Comparison of ENCODE assay signal across 14 cellular contexts in genomic region chr2:85913854-85914524, GRCh38. TPM values are rescaled to one million over a fixed set of nuclear protein-coding genes. Genes with fewer than 3 reads are reported as not detected.
A peak's percentile ranks its signal among the peaks of the same experiment; 100 is the strongest.
DNase-seq lines count a peak whose midpoint lies in the region; ATAC-seq and TF ChIP-seq lines count a peak whose summit lies in the region.
"Had no signal": no experiment of that assay in that cellular context is flagged by ENCODE, and none has a peak within 500 bp of the region (broad histone marks: within the 10 kb centered on the region; RNA-seq: fewer than 3 reads in every experiment).

No MANE protein-coding gene starts in this region.

- TF ChIP-seq POLR2A in testis (IDR thresholded peaks at IDR 0.05), result no peak
- no peak for TF ChIP-seq POLR2A in sigmoid colon (IDR thresholded peaks at IDR 0.05)

- DNase-seq in EL, result peak; percentile 53
- DNase-seq in amniotic epithelial cell (ENCODE audit: low read depth), result peak; percentile 86
- DNase-seq in foreskin fibroblast, result peak; percentile 59 to 76
- DNase-seq in psoas muscle, result no peak
- no peak for DNase-seq in testis
- no peak for DNase-seq in sigmoid colon
- no peak for DNase-seq in SW480 (ENCODE audit: low spot score)
- DNase-seq in COR-L47 (lab: John Stamatoyannopoulos, UW), result no peak
- DNase-seq: activated CD4-positive, alpha-beta T cell treated with anti-CD3 and anti-CD28 coated beads for 48 hours; activated T-cell treated with anti-CD3 and anti-CD28 coated beads, Interleukin-2, amount 50 U/mL, for 48 hours; BE2C; effector CD8-positive, alpha-beta T cell; GOT3; ovary had no signal

- TF ChIP-seq CTCF in foreskin fibroblast (IDR thresholded peaks at IDR 0.05; ENCODE audit: low read depth, low read length), result no peak
- no peak for TF ChIP-seq CTCF in psoas muscle (IDR thresholded peaks at IDR 0.05)
- TF ChIP-seq CTCF in testis (IDR thresholded peaks at IDR 0.05), result no peak
- no peak for TF ChIP-seq CTCF in sigmoid colon (IDR thresholded peaks at IDR 0.05)

- peak in 3 of 4 donors; percentile 64 to 75 (median 75) for ATAC-seq in psoas muscle

- no peak overlapping the region for H3K27ac ChIP-seq in psoas muscle
- H3K27ac ChIP-seq in testis, result no peak overlapping the region
- peak overlapping the region in 1 of 4 donors; percentile 55 for H3K27ac ChIP-seq in sigmoid colon
- H3K27ac ChIP-seq: ovary had no signal

- H3K4me3 ChIP-seq in foreskin fibroblast (ENCODE audit: low read depth in 1 of 2, low read length in 2 of 2), result no peak overlapping the region
- no peak overlapping the region for H3K4me3 ChIP-seq in psoas muscle
- no peak overlapping the region for H3K4me3 ChIP-seq in testis
- no peak overlapping the region for H3K4me3 ChIP-seq in sigmoid colon
- H3K4me3 ChIP-seq: ovary had no signal

- H3K36me3 ChIP-seq in psoas muscle (ENCODE audit: insufficient read depth in 1 of 2, low read depth in 1 of 2) (no peaks in the 10 kb centered on the region), testis (ENCODE audit: low read depth, missing control alignments) (no peaks in the 10 kb centered on the region), sigmoid colon (no peaks in the 10 kb centered on the region)
- H3K36me3 ChIP-seq: BE2C, ovary had no signal

- intact Hi-C loops in psoas muscle (cut with DNase I) (no loop called here), testis (cut with DNase I; ENCODE audit: low total_unique reads) (no loop called here), sigmoid colon (cut with DNase I) (no loop called here)

- H3K9me3 ChIP-seq in psoas muscle (no peaks in the 10 kb centered on the region), testis (no peaks in the 10 kb centered on the region), sigmoid colon (no peaks in the 10 kb centered on the region)
- H3K9me3 ChIP-seq: BE2C, ovary had no signal

- 96 to 98% (median 97%) methylated on average over 2 of the region's 2 CpGs for WGBS in psoas muscle, 3 donors
- 95 to 96% methylated on average over 2 of the region's 2 CpGs for WGBS in testis, 2 donors
- WGBS in sigmoid colon, 2 donors, result 94 to 96% methylated on average over 2 of the region's 2 CpGs

- H3K27me3 ChIP-seq in psoas muscle (ENCODE audit: insufficient read depth in 3 of 3, low read length in 2 of 3) (no peaks in the 10 kb centered on the region), testis (no peaks in the 10 kb centered on the region), sigmoid colon (no peaks in the 10 kb centered on the region)
- H3K27me3 ChIP-seq: BE2C, ovary had no signal

- H3K4me1 ChIP-seq in psoas muscle (peaks cover 6% of the 10 kb centered on the region), testis (no peaks in the 10 kb centered on the region), sigmoid colon (no peaks in the 10 kb centered on the region)
- H3K4me1 ChIP-seq: BE2C had no signal

- no peak for TF ChIP-seq EP300 in sigmoid colon (IDR thresholded peaks at IDR 0.05)

RNA-seq across cellular contexts. Expression of gene ST3GAL5, which starts 25.2 kb away (rescaled TPM):
- total RNA-seq in psoas muscle (10 to 100 TPM in 3 of 4 donors, 1 to 10 TPM in 1; 7.9 to 19.5 (median 12.4) TPM), testis (10 to 100 TPM; 38.3 to 60.0 TPM), sigmoid colon (10 to 100 TPM; 16.1 to 24.2 (median 17.9) TPM)
- polyA plus RNA-seq in psoas muscle (10 to 100 TPM; 14.6 to 35.6 (median 15.3) TPM), testis (ENCODE audit: insufficient read depth, low read depth, low replicate concordance) (48.2 TPM), sigmoid colon (1 to 10 TPM; 2.8 to 9.7 (median 8.4) TPM)

Comparison
In these comparisons a context has a peak if more than half of its experiments do, and no peak if none do; other contexts are left out.
1. DNase-seq: peak in EL (single experiment), amniotic epithelial cell (single experiment) and foreskin fibroblast (2 of 2); none in psoas muscle (0 of 2), testis (single experiment), sigmoid colon (single experiment), SW480 (single experiment) and COR-L47 (single experiment).